Comparison of ENCODE assay signal across 8 cellular contexts in genomic region chr5:179836225-179837019, GRCh38. TPM values are rescaled to one million over a fixed set of nuclear protein-coding genes. Genes with fewer than 3 reads are reported as not detected.
DNase-seq lines count a peak whose midpoint lies in the region; ATAC-seq lines count a peak whose summit lies in the region.

No MANE protein-coding gene starts in this region.

- no peak overlapping the region for H3K4me3 ChIP-seq in esophagus (ENCODE audit: low read depth in 1 of 2, low read length in 2 of 2)

- no peaks in the 10 kb centered on the region for H3K27me3 ChIP-seq in esophagus (ENCODE audit: control insufficient read depth in 1 of 2, insufficient read depth in 2 of 2, low read length in 2 of 2)

- ATAC-seq in GM21526 (IDR thresholded peaks at IDR 0.05; ENCODE audit: low FRiP score, unreplicated experiment) (no peak), HG02798 (IDR thresholded peaks at IDR 0.05; ENCODE audit: poor library complexity, unreplicated experiment) (no peak)

- H3K9me3 ChIP-seq in esophagus (ENCODE audit: control insufficient read depth in 2 of 2, insufficient read depth in 1 of 2, low read depth in 1 of 2, low read length in 1 of 2), result no peaks in the 10 kb centered on the region

- H3K27ac ChIP-seq in esophagus (ENCODE audit: low read depth in 2 of 2, low read length in 1 of 2), result peak overlapping the region; percentile 30 to 45

- WGBS in esophagus, 2 donors, result 79 to 82% methylated on average over 19 of the region's 19 CpGs

- peaks cover 0 to 6% of the 10 kb centered on the region in 2 donors for H3K4me1 ChIP-seq in esophagus (ENCODE audit: control insufficient read depth in 2 of 2, insufficient read depth in 2 of 2, low read length in 1 of 2)

- peak; percentile 51 for DNase-seq in activated T-cell treated with anti-CD3 and anti-CD28 coated beads, Interleukin-2, amount 50 U/mL, for 1 hour
- DNase-seq in activated T-cell treated with anti-CD3 and anti-CD28 coated beads for 4 hours (no peak), AG08396 (ENCODE audit: low spot score) (no peak)
- DNase-seq in activated CD4-positive, CD25-positive, alpha-beta regulatory T cell treated with anti-CD3 and anti-CD28 coated beads, Interleukin-2, amount 50 U/mL, for 16 hours (ENCODE audit: low read depth, low spot score), result peak; percentile 23
- DNase-seq in stimulated activated CD4-positive, alpha-beta T cell treated with anti-CD3 and anti-CD28 coated beads, Interleukin-15, amount 100 ng/mL, for 1 hour (ENCODE audit: low read depth in 1 of 2, low spot score in 1 of 2), result peak; percentile 34 to 48

- H3K36me3 ChIP-seq in esophagus (ENCODE audit: control insufficient read depth in 2 of 2, insufficient read depth in 2 of 2, low read length in 1 of 2), result peaks cover 35 to 50% of the 10 kb centered on the region in 2 donors

RNA-seq across cellular contexts. Expression of gene SQSTM1, which starts 15.7 kb away (rescaled TPM):
- 100 to 1,000 TPM in 1 of 2 donors, 10 to 100 TPM in 1; 94.8 to 111 TPM for polyA plus RNA-seq in esophagus

RNA-seq across cellular contexts. Expression of gene MRNIP, which starts 22.2 kb away (rescaled TPM):
- polyA plus RNA-seq in esophagus, result 10 to 100 TPM; 12.2 to 31.5 TPM

RNA-seq across cellular contexts. Expression of gene MGAT4B, which starts 29.8 kb away (rescaled TPM):
- polyA plus RNA-seq in esophagus, result 10 to 100 TPM; 59.2 to 66.8 TPM

RNA-seq across cellular contexts. Expression of gene LTC4S, which starts 42.6 kb away (rescaled TPM):
- polyA plus RNA-seq in esophagus, result 1 to 10 TPM; 3.0 to 6.5 TPM

Comparison
In these comparisons a context has a peak if more than half of its experiments do, and no peak if none do; other contexts are left out.
1. DNase-seq: peak in activated T-cell treated with anti-CD3 and anti-CD28 coated beads, Interleukin-2, amount 50 U/mL, for 1 hour (single experiment), activated CD4-positive, CD25-positive, alpha-beta regulatory T cell treated with anti-CD3 and anti-CD28 coated beads, Interleukin-2, amount 50 U/mL, for 16 hours (single experiment) and stimulated activated CD4-positive, alpha-beta T cell treated with anti-CD3 and anti-CD28 coated beads, Interleukin-15, amount 100 ng/mL, for 1 hour (2 of 2); none in activated T-cell treated with anti-CD3 and anti-CD28 coated beads for 4 hours (single experiment) and AG08396 (single experiment).